In genomic region chr7:100852048-100852872, GRCh38 we compare ENCODE assay signal across 1 cellular context.
TF ChIP-seq lines count a peak whose summit lies in the region.

A gene with protein sequence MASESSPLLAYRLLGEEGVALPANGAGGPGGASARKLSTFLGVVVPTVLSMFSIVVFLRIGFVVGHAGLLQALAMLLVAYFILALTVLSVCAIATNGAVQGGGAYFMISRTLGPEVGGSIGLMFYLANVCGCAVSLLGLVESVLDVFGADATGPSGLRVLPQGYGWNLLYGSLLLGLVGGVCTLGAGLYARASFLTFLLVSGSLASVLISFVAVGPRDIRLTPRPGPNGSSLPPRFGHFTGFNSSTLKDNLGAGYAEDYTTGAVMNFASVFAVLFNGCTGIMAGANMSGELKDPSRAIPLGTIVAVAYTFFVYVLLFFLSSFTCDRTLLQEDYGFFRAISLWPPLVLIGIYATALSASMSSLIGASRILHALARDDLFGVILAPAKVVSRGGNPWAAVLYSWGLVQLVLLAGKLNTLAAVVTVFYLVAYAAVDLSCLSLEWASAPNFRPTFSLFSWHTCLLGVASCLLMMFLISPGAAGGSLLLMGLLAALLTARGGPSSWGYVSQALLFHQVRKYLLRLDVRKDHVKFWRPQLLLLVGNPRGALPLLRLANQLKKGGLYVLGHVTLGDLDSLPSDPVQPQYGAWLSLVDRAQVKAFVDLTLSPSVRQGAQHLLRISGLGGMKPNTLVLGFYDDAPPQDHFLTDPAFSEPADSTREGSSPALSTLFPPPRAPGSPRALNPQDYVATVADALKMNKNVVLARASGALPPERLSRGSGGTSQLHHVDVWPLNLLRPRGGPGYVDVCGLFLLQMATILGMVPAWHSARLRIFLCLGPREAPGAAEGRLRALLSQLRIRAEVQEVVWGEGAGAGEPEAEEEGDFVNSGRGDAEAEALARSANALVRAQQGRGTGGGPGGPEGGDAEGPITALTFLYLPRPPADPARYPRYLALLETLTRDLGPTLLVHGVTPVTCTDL (plus strand): TSS chr7:100852713. CDS start chr7:100854198, 1,485 bp downstream.

TF ChIP-seq in K562, 482 proteins besides CTCF, POLR2A, EP300 and RAD21 (continued from another document and continues in another):
- TF ChIP-seq ZNF140 (CRISPR knock-in tag; IDR thresholded peaks at IDR 0.05) (no peak), ZNF512 (tag; IDR thresholded peaks at IDR 0.05) (no peak), TRIM28 (IDR thresholded peaks at IDR 0.05) (0 out of 2 replicates have a peak, but pooled peaks have one; percentile 26), PHB (CRISPR knock-in tag; IDR thresholded peaks at IDR 0.05) (no peak), MAFF (IDR thresholded peaks at IDR 0.05; ENCODE audit: low read length) (no peak), ZNF121 (CRISPR knock-in tag; conservative IDR thresholded peaks at IDR 0.05) (0 out of 2 replicates have a peak, but pooled peaks have one; percentile 26), NR1H2 (CRISPR knock-in tag; IDR thresholded peaks at IDR 0.05) (0 out of 2 replicates have a peak, but pooled peaks have one; percentile 63), CHCHD3 (CRISPR knock-in tag; IDR thresholded peaks at IDR 0.05) (no peak), STAT6 (CRISPR knock-in tag; IDR thresholded peaks at IDR 0.05) (0 out of 2 replicates have a peak, but pooled peaks have one; percentile 30), LCOR (CRISPR knock-in tag; IDR thresholded peaks at IDR 0.05) (peak; percentile 93), SMARCA5 (IDR thresholded peaks at IDR 0.05) (no peak), FOXM1 (IDR thresholded peaks at IDR 0.05; ENCODE audit: low read depth) (no peak), FOXM1 (CRISPR knock-in tag; IDR thresholded peaks at IDR 0.05; ENCODE audit: low read depth) (0 out of 2 replicates have a peak, but pooled peaks have one; percentile 29), SAFB2 (IDR thresholded peaks at IDR 0.05; ENCODE audit: borderline replicate concordance, low read depth, low read length, severe bottlenecking) (no peak), MITF (IDR thresholded peaks at IDR 0.05) (no peak), NFATC3 (IDR thresholded peaks at IDR 0.05) (no peak), MAZ (CRISPR knock-in tag; conservative IDR thresholded peaks at IDR 0.05 in 1 of 2, IDR thresholded peaks at IDR 0.05 in 1 of 2) (peak; percentile 75 to 76), CBFA2T2 (conservative IDR thresholded peaks at IDR 0.05) (0 out of 2 replicates have a peak, but pooled peaks have one; percentile 13), GABPB1 (CRISPR knock-in tag; IDR thresholded peaks at IDR 0.05) (peak; percentile 47; the same call in 1 of the 2 replicates), BACH1 (tag; IDR thresholded peaks at IDR 0.05) (no peak), SNIP1 (IDR thresholded peaks at IDR 0.05; ENCODE audit: low read depth) (no peak), PRDM10 (IDR thresholded peaks at IDR 0.05; ENCODE audit: partially characterized antibody) (no peak), GABPB2 (CRISPR knock-in tag; conservative IDR thresholded peaks at IDR 0.05) (no peak), HDAC2 (IDR thresholded peaks at IDR 0.05) (peak; percentile 99), NFE2L1 (tag; IDR thresholded peaks at IDR 0.05; ENCODE audit: borderline replicate concordance, low read depth) (no peak), CEBPZ (IDR thresholded peaks at IDR 0.05; ENCODE audit: borderline replicate concordance, low read depth, low read length) (no peak), CHD2 (IDR thresholded peaks at IDR 0.05; ENCODE audit: low read depth, low read length) (no peak), RFX7 (CRISPR knock-in tag; IDR thresholded peaks at IDR 0.05) (no peak), CREB3L1 (IDR thresholded peaks at IDR 0.05; ENCODE audit: borderline replicate concordance, low read depth) (no peak)
- TF ChIP-seq, protein P1, sequence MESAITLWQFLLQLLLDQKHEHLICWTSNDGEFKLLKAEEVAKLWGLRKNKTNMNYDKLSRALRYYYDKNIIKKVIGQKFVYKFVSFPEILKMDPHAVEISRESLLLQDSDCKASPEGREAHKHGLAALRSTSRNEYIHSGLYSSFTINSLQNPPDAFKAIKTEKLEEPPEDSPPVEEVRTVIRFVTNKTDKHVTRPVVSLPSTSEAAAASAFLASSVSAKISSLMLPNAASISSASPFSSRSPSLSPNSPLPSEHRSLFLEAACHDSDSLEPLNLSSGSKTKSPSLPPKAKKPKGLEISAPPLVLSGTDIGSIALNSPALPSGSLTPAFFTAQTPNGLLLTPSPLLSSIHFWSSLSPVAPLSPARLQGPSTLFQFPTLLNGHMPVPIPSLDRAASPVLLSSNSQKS (CRISPR knock-in tag; IDR thresholded peaks at IDR 0.05): no peak
- TF ChIP-seq, protein P2, sequence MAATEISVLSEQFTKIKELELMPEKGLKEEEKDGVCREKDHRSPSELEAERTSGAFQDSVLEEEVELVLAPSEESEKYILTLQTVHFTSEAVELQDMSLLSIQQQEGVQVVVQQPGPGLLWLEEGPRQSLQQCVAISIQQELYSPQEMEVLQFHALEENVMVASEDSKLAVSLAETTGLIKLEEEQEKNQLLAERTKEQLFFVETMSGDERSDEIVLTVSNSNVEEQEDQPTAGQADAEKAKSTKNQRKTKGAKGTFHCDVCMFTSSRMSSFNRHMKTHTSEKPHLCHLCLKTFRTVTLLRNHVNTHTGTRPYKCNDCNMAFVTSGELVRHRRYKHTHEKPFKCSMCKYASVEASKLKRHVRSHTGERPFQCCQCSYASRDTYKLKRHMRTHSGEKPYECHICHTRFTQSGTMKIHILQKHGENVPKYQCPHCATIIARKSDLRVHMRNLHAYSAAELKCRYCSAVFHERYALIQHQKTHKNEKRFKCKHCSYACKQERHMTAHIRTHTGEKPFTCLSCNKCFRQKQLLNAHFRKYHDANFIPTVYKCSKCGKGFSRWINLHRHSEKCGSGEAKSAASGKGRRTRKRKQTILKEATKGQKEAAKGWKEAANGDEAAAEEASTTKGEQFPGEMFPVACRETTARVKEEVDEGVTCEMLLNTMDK (IDR thresholded peaks at IDR 0.05; ENCODE audit: borderline replicate concordance, insufficient read depth, low read depth, low read length, poor library complexity, severe bottlenecking): no peak
- TF ChIP-seq, protein P3, sequence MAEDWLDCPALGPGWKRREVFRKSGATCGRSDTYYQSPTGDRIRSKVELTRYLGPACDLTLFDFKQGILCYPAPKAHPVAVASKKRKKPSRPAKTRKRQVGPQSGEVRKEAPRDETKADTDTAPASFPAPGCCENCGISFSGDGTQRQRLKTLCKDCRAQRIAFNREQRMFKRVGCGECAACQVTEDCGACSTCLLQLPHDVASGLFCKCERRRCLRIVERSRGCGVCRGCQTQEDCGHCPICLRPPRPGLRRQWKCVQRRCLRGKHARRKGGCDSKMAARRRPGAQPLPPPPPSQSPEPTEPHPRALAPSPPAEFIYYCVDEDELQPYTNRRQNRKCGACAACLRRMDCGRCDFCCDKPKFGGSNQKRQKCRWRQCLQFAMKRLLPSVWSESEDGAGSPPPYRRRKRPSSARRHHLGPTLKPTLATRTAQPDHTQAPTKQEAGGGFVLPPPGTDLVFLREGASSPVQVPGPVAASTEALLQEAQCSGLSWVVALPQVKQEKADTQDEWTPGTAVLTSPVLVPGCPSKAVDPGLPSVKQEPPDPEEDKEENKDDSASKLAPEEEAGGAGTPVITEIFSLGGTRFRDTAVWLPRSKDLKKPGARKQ (CRISPR knock-in tag; IDR thresholded peaks at IDR 0.05): no peak
